8 cellular contexts compared by ENCODE assay signal in genomic region chr21:44456207-44456914, GRCh38. TPM values are rescaled to one million over a fixed set of nuclear protein-coding genes. Genes with fewer than 3 reads are reported as not detected.
DNase-seq lines count a peak whose midpoint lies in the region; ATAC-seq lines count a peak whose summit lies in the region.

No MANE protein-coding gene starts in this region.

- peaks cover 4% of the 10 kb centered on the region for H3K4me1 Mint-ChIP-seq in activated T-helper 1 cell treated with anti-CD3 and anti-CD28 coated beads, Interleukin-12 subunit alpha, Interleukin-12 subunit beta, Interleukin-2, Interleukin-4 antibody, amounts not matched to agents 30 ng/mL and 10 ng/mL and 1 ng/mL, durations not matched to agents 14 hours and 24 hours and 36 hours (ENCODE audit: low read depth)

- no peaks in the 10 kb centered on the region for H4K20me1 ChIP-seq in GM23248 (ENCODE audit: insufficient read depth)

- H3K9me3 ChIP-seq in GM23248 (ENCODE audit: low read depth), result no peaks in the 10 kb centered on the region
- no peaks in the 10 kb centered on the region for H3K9me3 ChIP-seq in iPS-18a (ENCODE audit: control insufficient read depth, low read depth, low read length)

- H3K9ac ChIP-seq in GM23248 (no peak overlapping the region), iPS-18a (ENCODE audit: low read length) (no peak overlapping the region)

- ATAC-seq in HG03025 (IDR thresholded peaks at IDR 0.05; ENCODE audit: low FRiP score, unreplicated experiment) (no peak), HG03439 (IDR thresholded peaks at IDR 0.05; ENCODE audit: unreplicated experiment) (no peak)

- no peaks in the 10 kb centered on the region for H3K9me2 ChIP-seq in GM23248 (ENCODE audit: insufficient read depth)

- no peaks in the 10 kb centered on the region for H3K79me2 ChIP-seq in GM23248 (ENCODE audit: insufficient read depth)

- DNase-seq in GM23248 (no peak), skeletal muscle cell (ENCODE audit: low read depth) (no peak), DMS79 (lab: John Stamatoyannopoulos, UW) (no peak), NCI-H2196 treated with DMSO at 0.1 percent for 48 hours (lab: John Stamatoyannopoulos, UW; ENCODE audit: unreplicated experiment) (no peak)
- DNase-seq in activated T-helper 1 cell treated with anti-CD3 and anti-CD28 coated beads, Interleukin-12 subunit alpha, Interleukin-12 subunit beta, Interleukin-2, Interleukin-4 antibody, amounts not matched to agents 30 ng/mL and 10 ng/mL and 1 ng/mL, durations not matched to agents 14 hours and 24 hours and 36 hours (ENCODE audit: low spot score), result no peak

- in situ Hi-C loops in GM23248 (cut with MboI), result no loop called here

- H3K27me3 Mint-ChIP-seq in activated T-helper 1 cell treated with anti-CD3 and anti-CD28 coated beads, Interleukin-12 subunit alpha, Interleukin-12 subunit beta, Interleukin-2, Interleukin-4 antibody, amounts not matched to agents 30 ng/mL and 10 ng/mL and 1 ng/mL, durations not matched to agents 14 hours and 24 hours and 36 hours (ENCODE audit: insufficient read depth), result peaks cover 28% of the 10 kb centered on the region

- H3K4me3 ChIP-seq in GM23248 (peak overlapping the region; percentile 73), iPS-18a (ENCODE audit: low read length) (peak overlapping the region; percentile 59), skeletal muscle cell (ENCODE audit: low read depth, low read length) (peak overlapping the region; percentile 51)

- H3K9me3 Mint-ChIP-seq in activated T-helper 1 cell treated with anti-CD3 and anti-CD28 coated beads, Interleukin-12 subunit alpha, Interleukin-12 subunit beta, Interleukin-2, Interleukin-4 antibody, amounts not matched to agents 30 ng/mL and 10 ng/mL and 1 ng/mL, durations not matched to agents 14 hours and 24 hours and 36 hours, result peaks cover 14% of the 10 kb centered on the region

- no peak overlapping the region for H3K27ac Mint-ChIP-seq in activated T-helper 1 cell treated with anti-CD3 and anti-CD28 coated beads, Interleukin-12 subunit alpha, Interleukin-12 subunit beta, Interleukin-2, Interleukin-4 antibody, amounts not matched to agents 30 ng/mL and 10 ng/mL and 1 ng/mL, durations not matched to agents 14 hours and 24 hours and 36 hours

- H3F3A ChIP-seq in GM23248 (ENCODE audit: insufficient read depth), result peaks cover 11% of the 10 kb centered on the region; the same call in 1 of the 2 replicates

- H3K36me3 Mint-ChIP-seq in activated T-helper 1 cell treated with anti-CD3 and anti-CD28 coated beads, Interleukin-12 subunit alpha, Interleukin-12 subunit beta, Interleukin-2, Interleukin-4 antibody, amounts not matched to agents 30 ng/mL and 10 ng/mL and 1 ng/mL, durations not matched to agents 14 hours and 24 hours and 36 hours (ENCODE audit: low read depth), result no peaks in the 10 kb centered on the region

- 68 to 71% methylated on average over 27 to 36 of the region's 36 CpGs for WGBS in GM23248 (ENCODE audit: low coverage in 1 of 2, low lambda C conversion rate in 2 of 2, missing lambda C conversion rate in 2 of 2), 2 experiments

- no peaks in the 10 kb centered on the region for H3K4me1 ChIP-seq in GM23248 (ENCODE audit: insufficient read depth)
- no peaks in the 10 kb centered on the region for H3K4me1 ChIP-seq in iPS-18a (ENCODE audit: control insufficient read depth, low read depth, low read length)

- H3K27ac ChIP-seq in GM23248 (no peak overlapping the region), iPS-18a (ENCODE audit: low read length) (no peak overlapping the region)

- H3K27me3 ChIP-seq in GM23248 (replicated peaks; ENCODE audit: insufficient read depth) (no peaks in the 10 kb centered on the region; the same call in 1 of the 2 replicates), iPS-18a (ENCODE audit: control insufficient read depth, insufficient read depth, low read length) (peaks cover 6% of the 10 kb centered on the region)

- H3K4me2 ChIP-seq in GM23248 (ENCODE audit: unreplicated experiment), result peak overlapping the region; percentile 81

- H3K4me3 Mint-ChIP-seq in activated T-helper 1 cell treated with anti-CD3 and anti-CD28 coated beads, Interleukin-12 subunit alpha, Interleukin-12 subunit beta, Interleukin-2, Interleukin-4 antibody, amounts not matched to agents 30 ng/mL and 10 ng/mL and 1 ng/mL, durations not matched to agents 14 hours and 24 hours and 36 hours, result peak overlapping the region; percentile 81

- intact Hi-C loops in activated T-helper 1 cell treated with anti-CD3 and anti-CD28 coated beads, Interleukin-12 subunit alpha, Interleukin-12 subunit beta, Interleukin-2, Interleukin-4 antibody, amounts not matched to agents 30 ng/mL and 10 ng/mL and 1 ng/mL, durations not matched to agents 14 hours and 24 hours and 36 hours (cut with micrococcal nuclease), result loop anchor here (10.0 kb wide), 1 partner anchor 112 kb away; no protein-coding TSS in a partner anchor

- peak overlapping the region; percentile 63; the same call in 1 of the 2 replicates for H2AFZ ChIP-seq in GM23248

- H3K36me3 ChIP-seq in GM23248 (ENCODE audit: low read depth) (no peaks in the 10 kb centered on the region), iPS-18a (ENCODE audit: control insufficient read depth, low read depth, low read length) (no peaks in the 10 kb centered on the region)

RNA-seq across cellular contexts. Expression of gene LRRC3, which starts 1.1 kb away (rescaled TPM):
- total RNA-seq in GM23248 (2014; rRNA removed; shearing (Covaris generic)), result 0.32 and 0.38 TPM in 2 replicates
- 0.28 and 0.29 TPM in 2 replicates for polyA plus RNA-seq in GM23248 (2016; fragmentation: Nextera tagmentation; extraction: Ambion mirVana)
- 1.8 and 1.9 TPM in 2 replicates for total RNA-seq in activated T-helper 1 cell treated with anti-CD3 and anti-CD28 coated beads, Interleukin-12 subunit alpha, Interleukin-12 subunit beta, Interleukin-2, Interleukin-4 antibody, amounts not matched to agents 30 ng/mL and 10 ng/mL and 1 ng/mL, durations not matched to agents 14 hours and 24 hours and 36 hours
